In the genomic region with DNA sequence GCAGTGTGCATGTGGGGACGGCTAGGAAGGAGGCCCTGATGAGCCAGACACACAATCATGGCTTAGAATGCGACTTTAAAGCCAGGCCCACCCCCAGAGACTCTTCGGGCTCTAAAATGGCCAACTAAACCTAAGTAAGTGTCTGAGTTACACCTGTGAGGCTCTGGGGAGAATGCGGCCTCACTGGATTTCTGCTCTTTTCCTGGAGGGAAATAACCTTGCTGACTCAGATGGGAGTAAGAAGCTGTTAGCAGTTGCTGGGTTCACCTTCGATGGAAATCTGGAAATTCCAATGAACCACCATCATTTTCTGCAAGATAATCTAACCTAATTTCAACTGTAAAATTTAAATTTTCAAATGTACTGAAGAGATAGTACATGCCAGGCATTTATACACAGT, we compare ENCODE assay signal across 14 cellular contexts.
DNase-seq lines count a peak whose midpoint lies in the region; FAIRE-seq and TF ChIP-seq lines count a peak whose summit lies in the region.
"Had no signal": no experiment of that assay in that cellular context is flagged by ENCODE, and none has a peak within 500 bp of the region (broad histone marks: within the 10 kb centered on the region; RNA-seq: fewer than 3 reads in every experiment).

No MANE protein-coding gene starts in this region.

- H3K4me3 Mint-ChIP-seq in glutamatergic neuron (ENCODE audit: unreplicated experiment): peak overlapping the region; percentile 85

- FAIRE-seq in kidney (lab: Jason Lieb, UNC): no peak
- FAIRE-seq: A204.1, GM18507 had no signal

- TF ChIP-seq CTCF in VCaP (conservative IDR thresholded peaks at IDR 0.05) (no peak), glutamatergic neuron (IDR thresholded peaks at IDR 0.05; ENCODE audit: partially characterized antibody, unreplicated experiment) (no peak), left ventricle myocardium inferior (IDR thresholded peaks at IDR 0.05; ENCODE audit: borderline replicate concordance) (no peak), kidney (IDR thresholded peaks at IDR 0.05; ENCODE audit: borderline replicate concordance, extremely low read depth, insufficient read depth) (no peak)

- H3K27ac ChIP-seq in VCaP (peak overlapping the region; percentile 97), stomach smooth muscle (ENCODE audit: low read length) (peak overlapping the region; percentile 81), left ventricle myocardium inferior (replicated peaks) (no peak overlapping the region), kidney (ENCODE audit: low read depth in 2 of 2, low read length in 2 of 2) (no peak overlapping the region)
- H3K27ac ChIP-seq: KMS-11 had no signal

- DNase-seq in NCI-H82 (lab: John Stamatoyannopoulos, UW) (peak; percentile 25), NCI-H82 treated with DMSO at 0.1 percent for 48 hours (lab: John Stamatoyannopoulos, UW; ENCODE audit: unreplicated experiment) (no peak), glutamatergic neuron (no peak), left ventricle myocardium inferior (no peak), HT-29 (ENCODE audit: low spot score) (no peak), kidney (no peak)
- DNase-seq: kidney glomerular epithelial cell, RPMI8226 had no signal

- intact Hi-C loops in left ventricle myocardium inferior (cut with micrococcal nuclease) (loop anchor here (5.0 to 10.0 kb wide), 2 partner anchors 239 to 517 kb away; no protein-coding TSS in a partner anchor), kidney (cut with DNase I) (loop anchor here (5.0 to 10.0 kb wide), 2 partner anchors 239 to 517 kb away; no protein-coding TSS in a partner anchor)

- no peaks in the 10 kb centered on the region for H3K36me3 ChIP-seq in stomach smooth muscle (ENCODE audit: control insufficient read depth in 2 of 2, insufficient read depth in 2 of 2, low read length in 2 of 2)
- no peaks in the 10 kb centered on the region for H3K36me3 ChIP-seq in left ventricle myocardium inferior
- no peaks in the 10 kb centered on the region for H3K36me3 ChIP-seq in kidney (ENCODE audit: control insufficient read depth in 1 of 2, insufficient read depth in 2 of 2, low read length in 2 of 2)
- H3K36me3 ChIP-seq: cardiac muscle cell had no signal

- H3K4me1 ChIP-seq in stomach smooth muscle (ENCODE audit: control insufficient read depth, insufficient read depth, low read length) (peaks cover 32% of the 10 kb centered on the region), left ventricle myocardium inferior (peaks cover 28% of the 10 kb centered on the region), kidney (ENCODE audit: control insufficient read depth in 1 of 2, insufficient read depth in 1 of 2, low read depth in 1 of 2, low read length in 2 of 2) (peaks cover 0 to 3% of the 10 kb centered on the region in 2 donors)

- H3K9ac ChIP-seq in stomach smooth muscle (ENCODE audit: low read length in 2 of 2) (no peak overlapping the region), kidney (ENCODE audit: low read length in 2 of 2) (no peak overlapping the region)

- H3K4me3 ChIP-seq in stomach smooth muscle (ENCODE audit: low read length in 2 of 2) (no peak overlapping the region), left ventricle myocardium inferior (no peak overlapping the region), kidney (ENCODE audit: low read length in 2 of 2) (no peak overlapping the region)
- H3K4me3 ChIP-seq: cardiac muscle cell had no signal

- H3K36me3 Mint-ChIP-seq in glutamatergic neuron (ENCODE audit: unreplicated experiment): no peaks in the 10 kb centered on the region

- H3K27me3 ChIP-seq in stomach smooth muscle (ENCODE audit: control insufficient read depth in 1 of 2, insufficient read depth in 2 of 2, low read length in 2 of 2) (no peaks in the 10 kb centered on the region), left ventricle myocardium inferior (ENCODE audit: low read depth) (no peaks in the 10 kb centered on the region)
- H3K27me3 ChIP-seq: cardiac muscle cell had no signal

- peaks cover 38% of the 10 kb centered on the region for H3K4me1 Mint-ChIP-seq in glutamatergic neuron (ENCODE audit: low read depth, unreplicated experiment)

- H3K27me3 Mint-ChIP-seq in glutamatergic neuron (ENCODE audit: unreplicated experiment): peaks cover 8% of the 10 kb centered on the region

- peak overlapping the region; percentile 94 for H3K27ac Mint-ChIP-seq in glutamatergic neuron (ENCODE audit: unreplicated experiment)

- peaks cover 11% of the 10 kb centered on the region for H3K9me3 Mint-ChIP-seq in glutamatergic neuron (ENCODE audit: unreplicated experiment)

- H3K9me3 ChIP-seq in stomach smooth muscle (ENCODE audit: control insufficient read depth in 2 of 2, low read length in 2 of 2) (no peaks in the 10 kb centered on the region), left ventricle myocardium inferior (replicated peaks) (no peaks in the 10 kb centered on the region), kidney (ENCODE audit: control insufficient read depth in 1 of 2, low read length in 2 of 2) (no peaks in the 10 kb centered on the region)

Comparison
In these comparisons a context has a peak if more than half of its experiments do, and no peak if none do; other contexts are left out.
1. H3K27ac ChIP-seq: peak in VCaP (single experiment) and stomach smooth muscle (single experiment); none in left ventricle myocardium inferior (single experiment) and kidney (0 of 2).